Comparison of ENCODE assay signal across 20 cellular contexts in genomic region chr4:41468122-41468521, GRCh38.
DNase-seq lines count a peak whose midpoint lies in the region; ATAC-seq, FAIRE-seq and TF ChIP-seq lines count a peak whose summit lies in the region.
"Had no signal": no experiment of that assay in that cellular context is flagged by ENCODE, and none has a peak within 500 bp of the region (broad histone marks: within the 10 kb centered on the region; RNA-seq: fewer than 3 reads in every experiment).

No MANE protein-coding gene starts in this region.

- TF ChIP-seq EP300 in A549 (IDR thresholded peaks at IDR 0.05), result no peak

- no peak for FAIRE-seq in A549 (lab: Jason Lieb, UNC)
- FAIRE-seq: D721Med, GM12878, H1 had no signal

- no peaks in the 10 kb centered on the region for H3F3A ChIP-seq in GM23338 (replicated peaks; ENCODE audit: low read depth)

- no peaks in the 10 kb centered on the region for H3K79me2 ChIP-seq in GM23338 (replicated peaks; ENCODE audit: insufficient read depth)

- no peak overlapping the region for H3K4me3 ChIP-seq in A549
- no peak overlapping the region for H3K4me3 ChIP-seq in GM23338
- H3K4me3 ChIP-seq: GM12878, HAP-1 had no signal

- peak overlapping the region; percentile 33; the same call in 2 of the 3 replicates for H3K4me2 ChIP-seq in A549
- no peak overlapping the region for H3K4me2 ChIP-seq in GM23338

- peaks cover 22% of the 10 kb centered on the region for H3K4me1 Mint-ChIP-seq in GM23338
- H3K4me1 Mint-ChIP-seq: CD4-positive, CD25-positive, alpha-beta regulatory T cell; CD8-positive, alpha-beta memory T cell had no signal

- WGBS in A549 (ENCODE audit: missing lambda C conversion rate), result 73% methylated on average over 1 of the region's 1 CpG

- H3K36me3 ChIP-seq in GM23338 (ENCODE audit: insufficient read depth), result no peaks in the 10 kb centered on the region
- H3K36me3 ChIP-seq: HAP-1 had no signal

- H3K27ac ChIP-seq in A549 (peak overlapping the region in 1 of 2 experiments; percentile 61; a peak in 3 of 6 replicates), GM23338 (ENCODE audit: low read depth) (no peak overlapping the region), VCaP (peak overlapping the region; percentile 53)

- CTCF ChIA-PET in A549 (lab: Yijun Ruan, JAX), result no interaction called here

- TF ChIP-seq CTCF in A549 (IDR thresholded peaks at IDR 0.05) (no peak), GM23338 (conservative IDR thresholded peaks at IDR 0.05; ENCODE audit: low read depth in 2 of 2) (no peak), VCaP (conservative IDR thresholded peaks at IDR 0.05) (no peak)

- no peaks in the 10 kb centered on the region for H3K9me2 ChIP-seq in GM23338 (ENCODE audit: insufficient read depth)

- peaks cover 9% of the 10 kb centered on the region for H3K27me3 Mint-ChIP-seq in GM23338 (ENCODE audit: insufficient read depth, low read depth, poor library complexity)
- H3K27me3 Mint-ChIP-seq: CD4-positive, CD25-positive, alpha-beta regulatory T cell had no signal

- peaks cover 69% of the 10 kb centered on the region for H3K4me1 ChIP-seq in A549
- peaks cover 7% of the 10 kb centered on the region; the same call in 1 of the 2 replicates for H3K4me1 ChIP-seq in GM23338 (ENCODE audit: insufficient read depth)

- H3K9me3 ChIP-seq in A549, result no peaks in the 10 kb centered on the region
- H3K9me3 ChIP-seq: HAP-1 had no signal

- H3K27ac Mint-ChIP-seq in GM23338, result no peak overlapping the region
- H3K27ac Mint-ChIP-seq: CD4-positive, CD25-positive, alpha-beta regulatory T cell; CD8-positive, alpha-beta memory T cell; HFFc6 had no signal

- TF ChIP-seq RAD21 in A549 (conservative IDR thresholded peaks at IDR 0.05 in 1 of 2, IDR thresholded peaks at IDR 0.05 in 1 of 2), result no peak

- H3K4me3 Mint-ChIP-seq in GM23338, result no peak overlapping the region
- H3K4me3 Mint-ChIP-seq: CD4-positive, CD25-positive, alpha-beta regulatory T cell; CD8-positive, alpha-beta memory T cell; HFFc6 had no signal

- H3K27me3 ChIP-seq in GM23338 (ENCODE audit: insufficient read depth), result no peaks in the 10 kb centered on the region

- DNase-seq in A549 (ENCODE audit: low read depth in 1 of 2, low spot score in 1 of 2) (no peak), GM23338 (ENCODE audit: low spot score) (no peak), left kidney (ENCODE audit: low read depth, low spot score) (peak; percentile 20), SK-N-DZ (ENCODE audit: low spot score) (no peak), GM19240 (ENCODE audit: insufficient read length, low spot score) (no peak), SHP77 treated with DMSO at 0.1 percent for 48 hours (lab: John Stamatoyannopoulos, UW) (no peak)
- DNase-seq: 8988T; C1 segment of cervical spinal cord; CD4-positive, CD25-positive, alpha-beta regulatory T cell; CD8-positive, alpha-beta memory T cell; DMS 273 treated with DMSO at 0.1 percent for 48 hours; DMS79; EL; GDM1; HFFc6 had no signal

- no peak for TF ChIP-seq POLR2A in A549 (IDR thresholded peaks at IDR 0.05; ENCODE audit: low read length)

- H3K9me3 Mint-ChIP-seq in GM23338, result no peaks in the 10 kb centered on the region
- H3K9me3 Mint-ChIP-seq: HFFc6 had no signal

- POLR2A ChIA-PET in A549 (lab: Yijun Ruan, JAX), result no interaction called here

- no peaks in the 10 kb centered on the region for H3K36me3 Mint-ChIP-seq in GM23338 (ENCODE audit: low read depth)
- H3K36me3 Mint-ChIP-seq: CD4-positive, CD25-positive, alpha-beta regulatory T cell; CD8-positive, alpha-beta memory T cell had no signal

- no peak overlapping the region for H2AFZ ChIP-seq in GM23338

- ATAC-seq in A549, result no peak
- ATAC-seq in GM23338, result peak; percentile 41; the same call in 2 of the 3 replicates
- ATAC-seq: GM12878 had no signal

- H4K20me1 ChIP-seq in GM23338 (replicated peaks; ENCODE audit: insufficient read depth), result no peaks in the 10 kb centered on the region

TF ChIP-seq in A549, 52 proteins besides CTCF, POLR2A, EP300 and RAD21:
- TF ChIP-seq KDM5A (IDR thresholded peaks at IDR 0.05), result no peak

TF ChIP-seq in GM23338, 12 proteins besides CTCF, POLR2A, EP300 and RAD21:
- TF ChIP-seq ZNF114 (CRISPR knock-in tag; IDR thresholded peaks at IDR 0.05) (no peak), NANOG (IDR thresholded peaks at IDR 0.05; ENCODE audit: borderline replicate concordance) (no peak), EZH2phosphoT487 (IDR thresholded peaks at IDR 0.05; ENCODE audit: unreplicated experiment) (no peak), ETS1 (IDR thresholded peaks at IDR 0.05) (no peak), ZNF331 (CRISPR knock-in tag; IDR thresholded peaks at IDR 0.05; ENCODE audit: low read depth) (no peak), JUNB (IDR thresholded peaks at IDR 0.05; ENCODE audit: unreplicated experiment) (no peak), ZNF462 (CRISPR knock-in tag; IDR thresholded peaks at IDR 0.05) (no peak)
